In the genomic region with DNA sequence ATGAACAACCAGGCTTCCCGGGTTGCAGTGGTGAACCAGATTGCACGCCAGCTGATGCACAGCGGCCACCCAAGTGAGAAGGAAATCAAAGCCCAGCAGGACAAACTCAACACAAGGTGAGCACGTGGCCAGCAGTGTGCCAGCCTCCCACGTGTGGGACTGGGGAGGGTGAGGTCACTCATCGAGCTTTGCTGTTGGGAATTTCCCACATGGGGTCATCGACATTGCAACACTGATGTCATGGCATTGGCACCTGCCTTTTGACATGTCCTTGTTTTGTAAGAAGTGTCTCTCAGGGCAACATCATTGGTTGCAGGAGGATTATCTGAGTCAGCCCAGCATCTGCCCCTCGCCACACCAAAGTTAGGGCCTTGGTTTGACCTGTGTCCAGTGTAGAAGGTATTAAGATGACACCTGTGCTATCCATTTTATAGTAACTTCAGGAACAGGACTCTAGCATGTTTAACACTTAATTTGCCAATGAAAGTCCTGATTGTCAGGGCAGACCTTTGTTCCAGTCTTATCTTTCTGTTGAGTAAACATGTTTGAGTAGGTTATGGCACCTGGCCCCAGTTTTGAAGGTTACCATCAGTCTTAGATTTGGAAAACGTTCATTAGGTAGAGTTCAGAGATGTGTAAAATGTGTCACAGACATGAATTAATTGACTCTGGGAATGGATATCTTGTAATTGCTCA, we compare ENCODE assay signal across 1 cellular context.
A peak's percentile ranks its signal among the peaks of the same experiment; 100 is the strongest.
TF ChIP-seq lines count a peak whose summit lies in the region.

No MANE protein-coding gene starts in this region.

TF ChIP-seq in HepG2, 621 proteins besides CTCF, POLR2A, EP300 and RAD21 (continued from another document and continues in another):
- TF ChIP-seq, protein P1, sequence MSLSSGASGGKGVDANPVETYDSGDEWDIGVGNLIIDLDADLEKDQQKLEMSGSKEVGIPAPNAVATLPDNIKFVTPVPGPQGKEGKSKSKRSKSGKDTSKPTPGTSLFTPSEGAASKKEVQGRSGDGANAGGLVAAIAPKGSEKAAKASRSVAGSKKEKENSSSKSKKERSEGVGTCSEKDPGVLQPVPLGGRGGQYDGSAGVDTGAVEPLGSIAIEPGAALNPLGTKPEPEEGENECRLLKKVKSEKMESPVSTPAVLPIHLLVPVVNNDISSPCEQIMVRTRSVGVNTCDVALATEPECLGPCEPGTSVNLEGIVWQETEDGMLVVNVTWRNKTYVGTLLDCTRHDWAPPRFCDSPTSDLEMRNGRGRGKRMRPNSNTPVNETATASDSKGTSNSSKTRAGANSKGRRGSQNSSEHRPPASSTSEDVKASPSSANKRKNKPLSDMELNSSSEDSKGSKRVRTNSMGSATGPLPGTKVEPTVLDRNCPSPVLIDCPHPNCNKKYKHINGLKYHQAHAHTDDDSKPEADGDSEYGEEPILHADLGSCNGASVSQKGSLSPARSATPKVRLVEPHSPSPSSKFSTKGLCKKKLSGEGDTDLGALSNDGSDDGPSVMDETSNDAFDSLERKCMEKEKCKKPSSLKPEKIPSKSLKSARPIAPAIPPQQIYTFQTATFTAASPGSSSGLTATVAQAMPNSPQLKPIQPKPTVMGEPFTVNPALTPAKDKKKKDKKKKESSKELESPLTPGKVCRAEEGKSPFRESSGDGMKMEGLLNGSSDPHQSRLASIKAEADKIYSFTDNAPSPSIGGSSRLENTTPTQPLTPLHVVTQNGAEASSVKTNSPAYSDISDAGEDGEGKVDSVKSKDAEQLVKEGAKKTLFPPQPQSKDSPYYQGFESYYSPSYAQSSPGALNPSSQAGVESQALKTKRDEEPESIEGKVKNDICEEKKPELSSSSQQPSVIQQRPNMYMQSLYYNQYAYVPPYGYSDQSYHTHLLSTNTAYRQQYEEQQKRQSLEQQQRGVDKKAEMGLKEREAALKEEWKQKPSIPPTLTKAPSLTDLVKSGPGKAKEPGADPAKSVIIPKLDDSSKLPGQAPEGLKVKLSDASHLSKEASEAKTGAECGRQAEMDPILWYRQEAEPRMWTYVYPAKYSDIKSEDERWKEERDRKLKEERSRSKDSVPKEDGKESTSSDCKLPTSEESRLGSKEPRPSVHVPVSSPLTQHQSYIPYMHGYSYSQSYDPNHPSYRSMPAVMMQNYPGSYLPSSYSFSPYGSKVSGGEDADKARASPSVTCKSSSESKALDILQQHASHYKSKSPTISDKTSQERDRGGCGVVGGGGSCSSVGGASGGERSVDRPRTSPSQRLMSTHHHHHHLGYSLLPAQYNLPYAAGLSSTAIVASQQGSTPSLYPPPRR (CRISPR knock-in tag; IDR thresholded peaks at IDR 0.05; ENCODE audit: borderline replicate concordance): peak; percentile 45; the same call in 1 of the 2 replicates
- no peak for TF ChIP-seq NCOR1 (IDR thresholded peaks at IDR 0.05; ENCODE audit: borderline replicate concordance, low read length)
- TF ChIP-seq HNF4A (CRISPR knock-in tag; IDR thresholded peaks at IDR 0.05): peak; percentile 40; the same call in 1 of the 2 replicates
- no peak; the same call in 1 of the 2 replicates for TF ChIP-seq CREM (IDR thresholded peaks at IDR 0.05)
- no peak for TF ChIP-seq CREM (CRISPR knock-in tag; IDR thresholded peaks at IDR 0.05)
- no peak; the same call in 1 of the 2 replicates for TF ChIP-seq ZNF350 (CRISPR knock-in tag; IDR thresholded peaks at IDR 0.05; ENCODE audit: borderline replicate concordance, low read depth)
- peak; percentile 71; the same call in 1 of the 2 replicates for TF ChIP-seq KDM5B (CRISPR knock-in tag; IDR thresholded peaks at IDR 0.05; ENCODE audit: borderline replicate concordance)
- TF ChIP-seq, protein P2, sequence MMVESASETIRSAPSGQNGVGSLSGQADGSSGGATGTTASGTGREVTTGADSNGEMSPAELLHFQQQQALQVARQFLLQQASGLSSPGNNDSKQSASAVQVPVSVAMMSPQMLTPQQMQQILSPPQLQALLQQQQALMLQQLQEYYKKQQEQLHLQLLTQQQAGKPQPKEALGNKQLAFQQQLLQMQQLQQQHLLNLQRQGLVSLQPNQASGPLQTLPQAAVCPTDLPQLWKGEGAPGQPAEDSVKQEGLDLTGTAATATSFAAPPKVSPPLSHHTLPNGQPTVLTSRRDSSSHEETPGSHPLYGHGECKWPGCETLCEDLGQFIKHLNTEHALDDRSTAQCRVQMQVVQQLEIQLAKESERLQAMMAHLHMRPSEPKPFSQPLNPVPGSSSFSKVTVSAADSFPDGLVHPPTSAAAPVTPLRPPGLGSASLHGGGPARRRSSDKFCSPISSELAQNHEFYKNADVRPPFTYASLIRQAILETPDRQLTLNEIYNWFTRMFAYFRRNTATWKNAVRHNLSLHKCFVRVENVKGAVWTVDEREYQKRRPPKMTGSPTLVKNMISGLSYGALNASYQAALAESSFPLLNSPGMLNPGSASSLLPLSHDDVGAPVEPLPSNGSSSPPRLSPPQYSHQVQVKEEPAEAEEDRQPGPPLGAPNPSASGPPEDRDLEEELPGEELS (CRISPR knock-in tag; IDR thresholded peaks at IDR 0.05): peak; percentile 43; the same call in 1 of the 2 replicates
- TF ChIP-seq ZNF678 (CRISPR knock-in tag; IDR thresholded peaks at IDR 0.05): no peak
- peak; percentile 61; the same call in 1 of the 2 replicates for TF ChIP-seq FOXK1 (CRISPR knock-in tag; IDR thresholded peaks at IDR 0.05; ENCODE audit: borderline replicate concordance, low read depth)
- TF ChIP-seq KLF11 (CRISPR knock-in tag; IDR thresholded peaks at IDR 0.05): no peak
- TF ChIP-seq, protein P3, sequence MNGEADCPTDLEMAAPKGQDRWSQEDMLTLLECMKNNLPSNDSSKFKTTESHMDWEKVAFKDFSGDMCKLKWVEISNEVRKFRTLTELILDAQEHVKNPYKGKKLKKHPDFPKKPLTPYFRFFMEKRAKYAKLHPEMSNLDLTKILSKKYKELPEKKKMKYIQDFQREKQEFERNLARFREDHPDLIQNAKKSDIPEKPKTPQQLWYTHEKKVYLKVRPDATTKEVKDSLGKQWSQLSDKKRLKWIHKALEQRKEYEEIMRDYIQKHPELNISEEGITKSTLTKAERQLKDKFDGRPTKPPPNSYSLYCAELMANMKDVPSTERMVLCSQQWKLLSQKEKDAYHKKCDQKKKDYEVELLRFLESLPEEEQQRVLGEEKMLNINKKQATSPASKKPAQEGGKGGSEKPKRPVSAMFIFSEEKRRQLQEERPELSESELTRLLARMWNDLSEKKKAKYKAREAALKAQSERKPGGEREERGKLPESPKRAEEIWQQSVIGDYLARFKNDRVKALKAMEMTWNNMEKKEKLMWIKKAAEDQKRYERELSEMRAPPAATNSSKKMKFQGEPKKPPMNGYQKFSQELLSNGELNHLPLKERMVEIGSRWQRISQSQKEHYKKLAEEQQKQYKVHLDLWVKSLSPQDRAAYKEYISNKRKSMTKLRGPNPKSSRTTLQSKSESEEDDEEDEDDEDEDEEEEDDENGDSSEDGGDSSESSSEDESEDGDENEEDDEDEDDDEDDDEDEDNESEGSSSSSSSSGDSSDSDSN (CRISPR knock-in tag; IDR thresholded peaks at IDR 0.05): no peak
- TF ChIP-seq DR1 (CRISPR knock-in tag; IDR thresholded peaks at IDR 0.05): no peak
- TF ChIP-seq, protein P4, sequence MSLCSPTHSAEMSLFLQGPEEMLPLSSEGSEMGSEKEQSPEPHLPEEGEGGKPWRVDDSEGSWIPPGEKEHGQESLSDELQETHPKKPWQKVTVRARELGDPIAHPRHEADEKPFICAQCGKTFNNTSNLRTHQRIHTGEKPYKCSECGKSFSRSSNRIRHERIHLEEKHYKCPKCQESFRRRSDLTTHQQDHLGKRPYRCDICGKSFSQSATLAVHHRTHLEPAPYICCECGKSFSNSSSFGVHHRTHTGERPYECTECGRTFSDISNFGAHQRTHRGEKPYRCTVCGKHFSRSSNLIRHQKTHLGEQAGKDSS (CRISPR knock-in tag; IDR thresholded peaks at IDR 0.05; ENCODE audit: borderline replicate concordance, low read depth): no peak
- no peak for TF ChIP-seq ZNF230 (CRISPR knock-in tag; IDR thresholded peaks at IDR 0.05)
- TF ChIP-seq ZNF33A (CRISPR knock-in tag; IDR thresholded peaks at IDR 0.05; ENCODE audit: borderline replicate concordance): no peak
- TF ChIP-seq MBNL3 (CRISPR knock-in tag; conservative IDR thresholded peaks at IDR 0.05): no peak
- TF ChIP-seq ATF1 (CRISPR knock-in tag; IDR thresholded peaks at IDR 0.05): no peak
- TF ChIP-seq, protein P5, sequence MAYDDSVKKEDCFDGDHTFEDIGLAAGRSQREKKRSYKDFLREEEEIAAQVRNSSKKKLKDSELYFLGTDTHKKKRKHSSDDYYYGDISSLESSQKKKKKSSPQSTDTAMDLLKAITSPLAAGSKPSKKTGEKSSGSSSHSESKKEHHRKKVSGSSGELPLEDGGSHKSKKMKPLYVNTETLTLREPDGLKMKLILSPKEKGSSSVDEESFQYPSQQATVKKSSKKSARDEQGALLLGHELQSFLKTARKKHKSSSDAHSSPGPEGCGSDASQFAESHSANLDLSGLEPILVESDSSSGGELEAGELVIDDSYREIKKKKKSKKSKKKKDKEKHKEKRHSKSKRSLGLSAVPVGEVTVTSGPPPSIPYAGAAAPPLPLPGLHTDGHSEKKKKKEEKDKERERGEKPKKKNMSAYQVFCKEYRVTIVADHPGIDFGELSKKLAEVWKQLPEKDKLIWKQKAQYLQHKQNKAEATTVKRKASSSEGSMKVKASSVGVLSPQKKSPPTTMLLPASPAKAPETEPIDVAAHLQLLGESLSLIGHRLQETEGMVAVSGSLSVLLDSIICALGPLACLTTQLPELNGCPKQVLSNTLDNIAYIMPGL (CRISPR knock-in tag; IDR thresholded peaks at IDR 0.05; ENCODE audit: borderline replicate concordance in 1 of 2, low read depth in 1 of 2): no peak
- TF ChIP-seq ATF7 (IDR thresholded peaks at IDR 0.05): peak; percentile 92
- peak; percentile 98 for TF ChIP-seq ATF7 (CRISPR knock-in tag; IDR thresholded peaks at IDR 0.05)
- TF ChIP-seq PAF1 (CRISPR knock-in tag; IDR thresholded peaks at IDR 0.05): no peak
- TF ChIP-seq, protein P6, sequence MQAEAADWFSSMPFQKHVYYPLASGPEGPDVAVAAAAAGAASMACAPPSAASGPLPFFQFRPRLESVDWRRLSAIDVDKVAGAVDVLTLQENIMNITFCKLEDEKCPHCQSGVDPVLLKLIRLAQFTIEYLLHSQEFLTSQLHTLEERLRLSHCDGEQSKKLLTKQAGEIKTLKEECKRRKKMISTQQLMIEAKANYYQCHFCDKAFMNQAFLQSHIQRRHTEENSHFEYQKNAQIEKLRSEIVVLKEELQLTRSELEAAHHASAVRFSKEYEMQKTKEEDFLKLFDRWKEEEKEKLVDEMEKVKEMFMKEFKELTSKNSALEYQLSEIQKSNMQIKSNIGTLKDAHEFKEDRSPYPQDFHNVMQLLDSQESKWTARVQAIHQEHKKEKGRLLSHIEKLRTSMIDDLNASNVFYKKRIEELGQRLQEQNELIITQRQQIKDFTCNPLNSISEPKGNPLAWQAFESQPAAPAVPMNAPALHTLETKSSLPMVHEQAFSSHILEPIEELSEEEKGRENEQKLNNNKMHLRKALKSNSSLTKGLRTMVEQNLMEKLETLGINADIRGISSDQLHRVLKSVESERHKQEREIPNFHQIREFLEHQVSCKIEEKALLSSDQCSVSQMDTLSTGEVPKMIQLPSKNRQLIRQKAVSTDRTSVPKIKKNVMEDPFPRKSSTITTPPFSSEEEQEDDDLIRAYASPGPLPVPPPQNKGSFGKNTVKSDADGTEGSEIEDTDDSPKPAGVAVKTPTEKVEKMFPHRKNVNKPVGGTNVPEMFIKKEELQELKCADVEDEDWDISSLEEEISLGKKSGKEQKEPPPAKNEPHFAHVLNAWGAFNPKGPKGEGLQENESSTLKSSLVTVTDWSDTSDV (CRISPR knock-in tag; IDR thresholded peaks at IDR 0.05): no peak
- TF ChIP-seq ZNF430 (CRISPR knock-in tag; IDR thresholded peaks at IDR 0.05): no peak
- peak; percentile 40; the same call in 1 of the 2 replicates for TF ChIP-seq YEATS4 (CRISPR knock-in tag; IDR thresholded peaks at IDR 0.05; ENCODE audit: borderline replicate concordance)
- 0 out of 2 replicates have a peak, but pooled peaks have one; percentile 19 for TF ChIP-seq PPARG (CRISPR knock-in tag; conservative IDR thresholded peaks at IDR 0.05)
- TF ChIP-seq ZEB1 (IDR thresholded peaks at IDR 0.05; ENCODE audit: insufficient replicate concordance, low read depth): no peak
- TF ChIP-seq CHD4 (IDR thresholded peaks at IDR 0.05; ENCODE audit: borderline replicate concordance, low read length): no peak
- TF ChIP-seq CHCHD3 (CRISPR knock-in tag; IDR thresholded peaks at IDR 0.05): no peak
- TF ChIP-seq, protein P7, sequence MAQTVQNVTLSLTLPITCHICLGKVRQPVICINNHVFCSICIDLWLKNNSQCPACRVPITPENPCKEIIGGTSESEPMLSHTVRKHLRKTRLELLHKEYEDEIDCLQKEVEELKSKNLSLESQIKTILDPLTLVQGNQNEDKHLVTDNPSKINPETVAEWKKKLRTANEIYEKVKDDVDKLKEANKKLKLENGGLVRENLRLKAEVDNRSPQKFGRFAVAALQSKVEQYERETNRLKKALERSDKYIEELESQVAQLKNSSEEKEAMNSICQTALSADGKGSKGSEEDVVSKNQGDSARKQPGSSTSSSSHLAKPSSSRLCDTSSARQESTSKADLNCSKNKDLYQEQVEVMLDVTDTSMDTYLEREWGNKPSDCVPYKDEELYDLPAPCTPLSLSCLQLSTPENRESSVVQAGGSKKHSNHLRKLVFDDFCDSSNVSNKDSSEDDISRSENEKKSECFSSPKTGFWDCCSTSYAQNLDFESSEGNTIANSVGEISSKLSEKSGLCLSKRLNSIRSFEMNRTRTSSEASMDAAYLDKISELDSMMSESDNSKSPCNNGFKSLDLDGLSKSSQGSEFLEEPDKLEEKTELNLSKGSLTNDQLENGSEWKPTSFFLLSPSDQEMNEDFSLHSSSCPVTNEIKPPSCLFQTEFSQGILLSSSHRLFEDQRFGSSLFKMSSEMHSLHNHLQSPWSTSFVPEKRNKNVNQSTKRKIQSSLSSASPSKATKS (CRISPR knock-in tag; IDR thresholded peaks at IDR 0.05): no peak
- TF ChIP-seq PRPF4 (IDR thresholded peaks at IDR 0.05; ENCODE audit: low read depth, low read length, poor library complexity, severe bottlenecking): no peak
- TF ChIP-seq ZNF235 (CRISPR knock-in tag; IDR thresholded peaks at IDR 0.05; ENCODE audit: borderline replicate concordance): no peak
- peak; percentile 49; the same call in 1 of the 2 replicates for TF ChIP-seq KAT8 (CRISPR knock-in tag; IDR thresholded peaks at IDR 0.05)
- peak; percentile 75; the same call in 1 of the 2 replicates for TF ChIP-seq HMG20A (CRISPR knock-in tag; IDR thresholded peaks at IDR 0.05; ENCODE audit: borderline replicate concordance)
- TF ChIP-seq, protein P8, sequence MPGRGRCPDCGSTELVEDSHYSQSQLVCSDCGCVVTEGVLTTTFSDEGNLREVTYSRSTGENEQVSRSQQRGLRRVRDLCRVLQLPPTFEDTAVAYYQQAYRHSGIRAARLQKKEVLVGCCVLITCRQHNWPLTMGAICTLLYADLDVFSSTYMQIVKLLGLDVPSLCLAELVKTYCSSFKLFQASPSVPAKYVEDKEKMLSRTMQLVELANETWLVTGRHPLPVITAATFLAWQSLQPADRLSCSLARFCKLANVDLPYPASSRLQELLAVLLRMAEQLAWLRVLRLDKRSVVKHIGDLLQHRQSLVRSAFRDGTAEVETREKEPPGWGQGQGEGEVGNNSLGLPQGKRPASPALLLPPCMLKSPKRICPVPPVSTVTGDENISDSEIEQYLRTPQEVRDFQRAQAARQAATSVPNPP (CRISPR knock-in tag; IDR thresholded peaks at IDR 0.05): no peak
- no peak for TF ChIP-seq TCF7 (IDR thresholded peaks at IDR 0.05; ENCODE audit: low read depth)
- no peak for TF ChIP-seq SKI (IDR thresholded peaks at IDR 0.05; ENCODE audit: partially characterized antibody)
- no peak; the same call in 1 of the 2 replicates for TF ChIP-seq MIER3 (CRISPR knock-in tag; IDR thresholded peaks at IDR 0.05; ENCODE audit: borderline replicate concordance)
- TF ChIP-seq KDM3A (CRISPR knock-in tag; IDR thresholded peaks at IDR 0.05; ENCODE audit: low read depth): no peak
